ENCODE assay signal across 10 cellular contexts in the genomic region with DNA sequence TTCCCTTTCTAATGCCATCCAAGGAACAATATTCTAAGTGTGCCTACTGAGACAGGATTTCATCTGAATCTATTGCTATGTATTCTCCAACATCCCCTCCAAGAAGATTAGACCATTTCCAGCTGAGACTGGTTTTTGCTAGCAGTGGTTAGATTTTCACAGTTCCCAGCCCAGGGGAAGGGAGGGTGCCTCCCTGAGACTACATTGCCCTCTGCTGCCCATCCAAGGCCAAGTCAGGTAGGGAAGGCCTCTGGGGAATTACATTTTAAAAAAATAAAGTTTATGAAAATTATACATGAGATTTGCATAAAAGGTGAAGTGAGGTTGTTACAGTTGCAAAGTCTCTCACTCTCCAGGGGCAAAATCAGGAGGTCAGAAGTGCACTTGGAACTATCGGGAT. TPM values are rescaled to one million over a fixed set of nuclear protein-coding genes. Genes with fewer than 3 reads are reported as not detected.
DNase-seq lines count a peak whose midpoint lies in the region; ATAC-seq and TF ChIP-seq lines count a peak whose summit lies in the region.
"Had no signal": no experiment of that assay in that cellular context is flagged by ENCODE, and none has a peak within 500 bp of the region (broad histone marks: within the 10 kb centered on the region; RNA-seq: fewer than 3 reads in every experiment).

No MANE protein-coding gene starts in this region.

- DNase-seq in NCI-H2107 treated with DMSO at 0.1 percent for 48 hours (lab: John Stamatoyannopoulos, UW; ENCODE audit: unreplicated experiment) (peak; percentile 18), NCI-H2107 (lab: John Stamatoyannopoulos, UW) (no peak), MV-4-11 (lab: John Stamatoyannopoulos, UW) (peak; percentile 55), dorsolateral prefrontal cortex (no peak), renal cortical epithelial cell (ENCODE audit: low read depth) (peak; percentile 10)
- DNase-seq in CD4-positive, alpha-beta T cell, result no peak
- DNase-seq: tibial artery had no signal

- H3K9me3 ChIP-seq in CD4-positive, alpha-beta T cell (ENCODE audit: control insufficient read depth, low read length), result no peaks in the 10 kb centered on the region
- H3K9me3 ChIP-seq: tibial artery had no signal

- no peak overlapping the region for H3K4me3 ChIP-seq in dorsolateral prefrontal cortex
- H3K4me3 ChIP-seq: tibial artery had no signal

- no peak overlapping the region for H3K4me3 Mint-ChIP-seq in CD4-positive, alpha-beta T cell
- H3K4me3 Mint-ChIP-seq: central memory CD8-positive, alpha-beta T cell had no signal

- POLR2A ChIA-PET in CD4-positive, alpha-beta T cell (lab: Charles Lee), result no interaction called here

- H3K27me3 Mint-ChIP-seq in CD4-positive, alpha-beta T cell, result peaks cover 17% of the 10 kb centered on the region

- TF ChIP-seq CTCF in dorsolateral prefrontal cortex (IDR thresholded peaks at IDR 0.05 in 54 of 56, conservative IDR thresholded peaks at IDR 0.05 in 2 of 56; ENCODE audit: low read depth in 1 of 56, partially characterized antibody in 56 of 56), result peak in 35 of 56 donors; percentile 8 to 46 (median 29)
- no peak for TF ChIP-seq CTCF in CD4-positive, alpha-beta T cell (IDR thresholded peaks at IDR 0.05)

- CTCF ChIA-PET in CD4-positive, alpha-beta T cell (lab: Charles Lee), result no interaction called here

- intact Hi-C loops in dorsolateral prefrontal cortex (cut with DNase I), result loop anchor here in 1 of 2 donors (10.0 kb wide), 1 partner anchor 549 kb away; no protein-coding TSS in a partner anchor
- intact Hi-C loops in CD4-positive, alpha-beta T cell (cut with DNase I, micrococcal nuclease), result loop anchor here in 1 of 2 experiments (10.0 kb wide), 1 partner anchor 1199 kb away; no protein-coding TSS in a partner anchor

- H3K9me3 Mint-ChIP-seq in CD4-positive, alpha-beta T cell, result no peaks in the 10 kb centered on the region
- H3K9me3 Mint-ChIP-seq: central memory CD8-positive, alpha-beta T cell had no signal

- no peaks in the 10 kb centered on the region for H3K27me3 ChIP-seq in dorsolateral prefrontal cortex
- no peaks in the 10 kb centered on the region for H3K27me3 ChIP-seq in CD4-positive, alpha-beta T cell (ENCODE audit: control insufficient read depth, insufficient read depth, low read length)
- H3K27me3 ChIP-seq: tibial artery had no signal

- H3K27ac Mint-ChIP-seq in CD4-positive, alpha-beta T cell, result no peak overlapping the region

- no peaks in the 10 kb centered on the region for H3K4me1 Mint-ChIP-seq in CD4-positive, alpha-beta T cell (ENCODE audit: low read depth)
- H3K4me1 Mint-ChIP-seq: central memory CD8-positive, alpha-beta T cell had no signal

- H3K36me3 Mint-ChIP-seq in CD4-positive, alpha-beta T cell (ENCODE audit: low read depth), result no peaks in the 10 kb centered on the region

- no peak overlapping the region for H3K27ac ChIP-seq in dorsolateral prefrontal cortex
- no peak overlapping the region for H3K27ac ChIP-seq in CD4-positive, alpha-beta T cell (ENCODE audit: low read depth, low read length)
- H3K27ac ChIP-seq: tibial artery had no signal

- ATAC-seq in CD4-positive, alpha-beta T cell (ENCODE audit: poor library complexity), result no peak
- no peak for ATAC-seq in HG03280 (IDR thresholded peaks at IDR 0.05; ENCODE audit: unreplicated experiment)
- no peak for ATAC-seq in HG03342 (IDR thresholded peaks at IDR 0.05; ENCODE audit: unreplicated experiment)

RNA-seq across cellular contexts. Expression of gene SYK, which starts 28.0 kb away (rescaled TPM):
- total RNA-seq in dorsolateral prefrontal cortex (10 to 100 TPM in 21 of 120 experiments, 1 to 10 TPM in 98, under 1 TPM in 1; 0.77 to 17.9 (median 6.4) TPM), renal cortical epithelial cell (7.9 and 11.8 TPM in 2 replicates)
- 1 to 10 TPM; 1.1 to 1.2 TPM for total RNA-seq in CD4-positive, alpha-beta T cell

Comparison
In these comparisons a context has a peak if more than half of its experiments do, and no peak if none do; other contexts are left out.
1. DNase-seq: peak in NCI-H2107 treated with DMSO at 0.1 percent for 48 hours (single experiment), MV-4-11 (single experiment) and renal cortical epithelial cell (single experiment); none in NCI-H2107 (single experiment), dorsolateral prefrontal cortex (0 of 10) and CD4-positive, alpha-beta T cell (0 of 10).